1 cellular context compared by ENCODE assay signal in the genomic region with DNA sequence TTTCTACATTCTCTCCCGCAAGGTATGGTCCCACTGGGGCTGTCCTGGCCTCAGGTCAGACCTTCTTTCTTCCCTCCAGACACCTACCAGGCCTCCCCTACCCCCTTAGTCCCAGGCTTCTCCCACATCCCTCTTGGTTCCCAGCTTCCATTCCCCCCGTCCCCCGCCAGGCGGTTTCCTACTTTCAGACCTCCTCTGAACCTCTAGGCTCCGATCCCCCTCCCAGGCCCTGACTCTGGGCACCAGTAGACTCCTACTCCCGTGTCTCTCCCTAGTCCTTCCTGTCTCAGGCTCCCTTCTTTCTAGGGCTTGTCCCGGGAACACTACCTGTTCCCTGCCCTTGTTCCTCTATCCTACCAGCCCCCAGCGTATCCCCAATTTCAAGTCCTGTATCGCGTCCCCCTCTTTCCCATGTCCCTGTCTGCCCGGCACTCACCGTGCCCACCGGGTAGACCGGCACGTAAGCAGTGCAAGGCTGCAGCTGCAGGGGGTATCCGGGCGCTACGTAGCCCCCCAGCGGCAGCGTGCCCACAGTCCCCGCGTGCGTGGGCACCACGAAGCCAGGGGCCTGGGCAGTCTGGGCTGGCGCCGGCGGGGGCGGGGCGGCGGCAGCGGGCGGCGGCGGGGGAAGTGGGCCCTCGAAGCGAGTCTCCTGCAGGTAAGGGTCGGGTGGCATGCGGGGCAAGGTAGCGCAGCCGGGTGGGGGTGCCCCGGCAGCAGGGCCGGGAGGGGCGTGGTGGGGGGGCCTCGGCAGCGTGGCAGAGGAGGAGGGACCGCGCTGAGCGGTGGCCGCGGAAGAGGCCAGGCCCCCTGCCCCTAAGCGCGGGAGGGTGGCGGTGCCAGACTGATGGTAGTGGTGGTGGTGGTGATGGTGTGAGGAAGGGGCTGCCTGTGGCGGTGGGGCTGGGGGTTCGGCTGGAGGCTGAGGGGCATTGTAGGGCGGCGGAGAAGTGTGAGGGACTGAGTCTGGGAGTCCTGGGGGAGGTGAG.
TF ChIP-seq lines count a peak whose summit lies in the region.

No MANE protein-coding gene starts in this region.

TF ChIP-seq in GM23338, 12 proteins besides CTCF, POLR2A, EP300 and RAD21:
- TF ChIP-seq, protein P1, sequence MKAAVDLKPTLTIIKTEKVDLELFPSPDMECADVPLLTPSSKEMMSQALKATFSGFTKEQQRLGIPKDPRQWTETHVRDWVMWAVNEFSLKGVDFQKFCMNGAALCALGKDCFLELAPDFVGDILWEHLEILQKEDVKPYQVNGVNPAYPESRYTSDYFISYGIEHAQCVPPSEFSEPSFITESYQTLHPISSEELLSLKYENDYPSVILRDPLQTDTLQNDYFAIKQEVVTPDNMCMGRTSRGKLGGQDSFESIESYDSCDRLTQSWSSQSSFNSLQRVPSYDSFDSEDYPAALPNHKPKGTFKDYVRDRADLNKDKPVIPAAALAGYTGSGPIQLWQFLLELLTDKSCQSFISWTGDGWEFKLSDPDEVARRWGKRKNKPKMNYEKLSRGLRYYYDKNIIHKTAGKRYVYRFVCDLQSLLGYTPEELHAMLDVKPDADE (IDR thresholded peaks at IDR 0.05), result no peak
- TF ChIP-seq EZH2phosphoT487 (IDR thresholded peaks at IDR 0.05; ENCODE audit: unreplicated experiment) (no peak), POLR2AphosphoS5 (IDR thresholded peaks at IDR 0.05; ENCODE audit: low read depth) (no peak), CREB1 (CRISPR knock-in tag; IDR thresholded peaks at IDR 0.05; ENCODE audit: low read depth) (no peak), ZNF331 (CRISPR knock-in tag; IDR thresholded peaks at IDR 0.05; ENCODE audit: low read depth) (no peak), STAT1 (IDR thresholded peaks at IDR 0.05; ENCODE audit: unreplicated experiment) (no peak), JUNB (IDR thresholded peaks at IDR 0.05; ENCODE audit: unreplicated experiment) (no peak), EZH2 (IDR thresholded peaks at IDR 0.05; ENCODE audit: low read depth, unreplicated experiment) (no peak), ZNF114 (CRISPR knock-in tag; IDR thresholded peaks at IDR 0.05) (no peak), NANOG (IDR thresholded peaks at IDR 0.05; ENCODE audit: borderline replicate concordance) (no peak)
- TF ChIP-seq, protein P2, sequence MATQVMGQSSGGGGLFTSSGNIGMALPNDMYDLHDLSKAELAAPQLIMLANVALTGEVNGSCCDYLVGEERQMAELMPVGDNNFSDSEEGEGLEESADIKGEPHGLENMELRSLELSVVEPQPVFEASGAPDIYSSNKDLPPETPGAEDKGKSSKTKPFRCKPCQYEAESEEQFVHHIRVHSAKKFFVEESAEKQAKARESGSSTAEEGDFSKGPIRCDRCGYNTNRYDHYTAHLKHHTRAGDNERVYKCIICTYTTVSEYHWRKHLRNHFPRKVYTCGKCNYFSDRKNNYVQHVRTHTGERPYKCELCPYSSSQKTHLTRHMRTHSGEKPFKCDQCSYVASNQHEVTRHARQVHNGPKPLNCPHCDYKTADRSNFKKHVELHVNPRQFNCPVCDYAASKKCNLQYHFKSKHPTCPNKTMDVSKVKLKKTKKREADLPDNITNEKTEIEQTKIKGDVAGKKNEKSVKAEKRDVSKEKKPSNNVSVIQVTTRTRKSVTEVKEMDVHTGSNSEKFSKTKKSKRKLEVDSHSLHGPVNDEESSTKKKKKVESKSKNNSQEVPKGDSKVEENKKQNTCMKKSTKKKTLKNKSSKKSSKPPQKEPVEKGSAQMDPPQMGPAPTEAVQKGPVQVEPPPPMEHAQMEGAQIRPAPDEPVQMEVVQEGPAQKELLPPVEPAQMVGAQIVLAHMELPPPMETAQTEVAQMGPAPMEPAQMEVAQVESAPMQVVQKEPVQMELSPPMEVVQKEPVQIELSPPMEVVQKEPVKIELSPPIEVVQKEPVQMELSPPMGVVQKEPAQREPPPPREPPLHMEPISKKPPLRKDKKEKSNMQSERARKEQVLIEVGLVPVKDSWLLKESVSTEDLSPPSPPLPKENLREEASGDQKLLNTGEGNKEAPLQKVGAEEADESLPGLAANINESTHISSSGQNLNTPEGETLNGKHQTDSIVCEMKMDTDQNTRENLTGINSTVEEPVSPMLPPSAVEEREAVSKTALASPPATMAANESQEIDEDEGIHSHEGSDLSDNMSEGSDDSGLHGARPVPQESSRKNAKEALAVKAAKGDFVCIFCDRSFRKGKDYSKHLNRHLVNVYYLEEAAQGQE (IDR thresholded peaks at IDR 0.05; ENCODE audit: unreplicated experiment), result no peak
- TF ChIP-seq, protein P3, sequence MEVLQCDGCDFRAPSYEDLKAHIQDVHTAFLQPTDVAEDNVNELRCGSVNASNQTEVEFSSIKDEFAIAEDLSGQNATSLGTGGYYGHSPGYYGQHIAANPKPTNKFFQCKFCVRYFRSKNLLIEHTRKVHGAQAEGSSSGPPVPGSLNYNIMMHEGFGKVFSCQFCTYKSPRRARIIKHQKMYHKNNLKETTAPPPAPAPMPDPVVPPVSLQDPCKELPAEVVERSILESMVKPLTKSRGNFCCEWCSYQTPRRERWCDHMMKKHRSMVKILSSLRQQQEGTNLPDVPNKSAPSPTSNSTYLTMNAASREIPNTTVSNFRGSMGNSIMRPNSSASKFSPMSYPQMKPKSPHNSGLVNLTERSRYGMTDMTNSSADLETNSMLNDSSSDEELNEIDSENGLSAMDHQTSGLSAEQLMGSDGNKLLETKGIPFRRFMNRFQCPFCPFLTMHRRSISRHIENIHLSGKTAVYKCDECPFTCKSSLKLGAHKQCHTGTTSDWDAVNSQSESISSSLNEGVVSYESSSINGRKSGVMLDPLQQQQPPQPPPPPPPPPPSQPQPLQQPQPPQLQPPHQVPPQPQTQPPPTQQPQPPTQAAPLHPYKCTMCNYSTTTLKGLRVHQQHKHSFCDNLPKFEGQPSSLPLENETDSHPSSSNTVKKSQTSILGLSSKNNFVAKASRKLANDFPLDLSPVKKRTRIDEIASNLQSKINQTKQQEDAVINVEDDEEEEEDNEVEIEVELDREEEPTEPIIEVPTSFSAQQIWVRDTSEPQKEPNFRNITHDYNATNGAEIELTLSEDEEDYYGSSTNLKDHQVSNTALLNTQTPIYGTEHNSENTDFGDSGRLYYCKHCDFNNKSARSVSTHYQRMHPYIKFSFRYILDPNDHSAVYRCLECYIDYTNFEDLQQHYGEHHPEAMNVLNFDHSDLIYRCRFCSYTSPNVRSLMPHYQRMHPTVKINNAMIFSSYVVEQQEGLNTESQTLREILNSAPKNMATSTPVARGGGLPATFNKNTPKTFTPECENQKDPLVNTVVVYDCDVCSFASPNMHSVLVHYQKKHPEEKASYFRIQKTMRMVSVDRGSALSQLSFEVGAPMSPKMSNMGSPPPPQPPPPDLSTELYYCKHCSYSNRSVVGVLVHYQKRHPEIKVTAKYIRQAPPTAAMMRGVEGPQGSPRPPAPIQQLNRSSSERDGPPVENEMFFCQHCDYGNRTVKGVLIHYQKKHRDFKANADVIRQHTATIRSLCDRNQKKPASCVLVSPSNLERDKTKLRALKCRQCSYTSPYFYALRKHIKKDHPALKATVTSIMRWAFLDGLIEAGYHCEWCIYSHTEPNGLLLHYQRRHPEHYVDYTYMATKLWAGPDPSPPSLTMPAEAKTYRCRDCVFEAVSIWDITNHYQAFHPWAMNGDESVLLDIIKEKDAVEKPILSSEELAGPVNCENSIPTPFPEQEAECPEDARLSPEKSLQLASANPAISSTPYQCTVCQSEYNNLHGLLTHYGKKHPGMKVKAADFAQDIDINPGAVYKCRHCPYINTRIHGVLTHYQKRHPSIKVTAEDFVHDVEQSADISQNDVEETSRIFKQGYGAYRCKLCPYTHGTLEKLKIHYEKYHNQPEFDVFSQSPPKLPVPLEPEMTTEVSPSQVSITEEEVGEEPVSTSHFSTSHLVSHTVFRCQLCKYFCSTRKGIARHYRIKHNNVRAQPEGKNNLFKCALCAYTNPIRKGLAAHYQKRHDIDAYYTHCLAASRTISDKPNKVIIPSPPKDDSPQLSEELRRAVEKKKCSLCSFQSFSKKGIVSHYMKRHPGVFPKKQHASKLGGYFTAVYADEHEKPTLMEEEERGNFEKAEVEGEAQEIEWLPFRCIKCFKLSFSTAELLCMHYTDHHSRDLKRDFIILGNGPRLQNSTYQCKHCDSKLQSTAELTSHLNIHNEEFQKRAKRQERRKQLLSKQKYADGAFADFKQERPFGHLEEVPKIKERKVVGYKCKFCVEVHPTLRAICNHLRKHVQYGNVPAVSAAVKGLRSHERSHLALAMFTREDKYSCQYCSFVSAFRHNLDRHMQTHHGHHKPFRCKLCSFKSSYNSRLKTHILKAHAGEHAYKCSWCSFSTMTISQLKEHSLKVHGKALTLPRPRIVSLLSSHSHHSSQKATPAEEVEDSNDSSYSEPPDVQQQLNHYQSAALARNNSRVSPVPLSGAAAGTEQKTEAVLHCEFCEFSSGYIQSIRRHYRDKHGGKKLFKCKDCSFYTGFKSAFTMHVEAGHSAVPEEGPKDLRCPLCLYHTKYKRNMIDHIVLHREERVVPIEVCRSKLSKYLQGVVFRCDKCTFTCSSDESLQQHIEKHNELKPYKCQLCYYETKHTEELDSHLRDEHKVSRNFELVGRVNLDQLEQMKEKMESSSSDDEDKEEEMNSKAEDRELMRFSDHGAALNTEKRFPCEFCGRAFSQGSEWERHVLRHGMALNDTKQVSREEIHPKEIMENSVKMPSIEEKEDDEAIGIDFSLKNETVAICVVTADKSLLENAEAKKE (CRISPR knock-in tag; IDR thresholded peaks at IDR 0.05), result no peak
